In the genomic region with DNA sequence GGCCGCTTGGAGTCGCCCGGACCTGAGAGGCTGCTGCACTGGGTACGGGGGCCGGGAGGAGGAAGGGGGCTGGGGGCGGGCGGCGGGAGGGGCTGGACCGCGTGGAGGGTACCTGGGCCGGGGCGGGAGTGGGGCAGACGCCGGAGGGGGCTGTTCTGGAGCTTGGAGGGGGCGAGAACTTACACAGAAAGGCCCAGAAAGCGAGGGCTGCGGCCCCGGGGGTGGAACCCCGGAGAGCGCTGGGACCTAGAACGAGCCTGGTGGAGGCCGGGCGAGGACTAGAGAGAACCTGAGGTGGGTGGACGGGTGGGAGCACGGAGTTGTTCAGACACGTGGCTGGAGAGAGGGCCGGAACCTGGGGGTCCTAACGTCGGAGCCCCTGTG, we compare ENCODE assay signal across 1 cellular context.
TF ChIP-seq lines count a peak whose summit lies in the region.

No MANE protein-coding gene starts in this region.

TF ChIP-seq in liver, 16 proteins besides CTCF, POLR2A, EP300 and RAD21 (continued from another document):
- TF ChIP-seq, protein P1, sequence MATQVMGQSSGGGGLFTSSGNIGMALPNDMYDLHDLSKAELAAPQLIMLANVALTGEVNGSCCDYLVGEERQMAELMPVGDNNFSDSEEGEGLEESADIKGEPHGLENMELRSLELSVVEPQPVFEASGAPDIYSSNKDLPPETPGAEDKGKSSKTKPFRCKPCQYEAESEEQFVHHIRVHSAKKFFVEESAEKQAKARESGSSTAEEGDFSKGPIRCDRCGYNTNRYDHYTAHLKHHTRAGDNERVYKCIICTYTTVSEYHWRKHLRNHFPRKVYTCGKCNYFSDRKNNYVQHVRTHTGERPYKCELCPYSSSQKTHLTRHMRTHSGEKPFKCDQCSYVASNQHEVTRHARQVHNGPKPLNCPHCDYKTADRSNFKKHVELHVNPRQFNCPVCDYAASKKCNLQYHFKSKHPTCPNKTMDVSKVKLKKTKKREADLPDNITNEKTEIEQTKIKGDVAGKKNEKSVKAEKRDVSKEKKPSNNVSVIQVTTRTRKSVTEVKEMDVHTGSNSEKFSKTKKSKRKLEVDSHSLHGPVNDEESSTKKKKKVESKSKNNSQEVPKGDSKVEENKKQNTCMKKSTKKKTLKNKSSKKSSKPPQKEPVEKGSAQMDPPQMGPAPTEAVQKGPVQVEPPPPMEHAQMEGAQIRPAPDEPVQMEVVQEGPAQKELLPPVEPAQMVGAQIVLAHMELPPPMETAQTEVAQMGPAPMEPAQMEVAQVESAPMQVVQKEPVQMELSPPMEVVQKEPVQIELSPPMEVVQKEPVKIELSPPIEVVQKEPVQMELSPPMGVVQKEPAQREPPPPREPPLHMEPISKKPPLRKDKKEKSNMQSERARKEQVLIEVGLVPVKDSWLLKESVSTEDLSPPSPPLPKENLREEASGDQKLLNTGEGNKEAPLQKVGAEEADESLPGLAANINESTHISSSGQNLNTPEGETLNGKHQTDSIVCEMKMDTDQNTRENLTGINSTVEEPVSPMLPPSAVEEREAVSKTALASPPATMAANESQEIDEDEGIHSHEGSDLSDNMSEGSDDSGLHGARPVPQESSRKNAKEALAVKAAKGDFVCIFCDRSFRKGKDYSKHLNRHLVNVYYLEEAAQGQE (IDR thresholded peaks at IDR 0.05), result no peak
- TF ChIP-seq, protein P2, sequence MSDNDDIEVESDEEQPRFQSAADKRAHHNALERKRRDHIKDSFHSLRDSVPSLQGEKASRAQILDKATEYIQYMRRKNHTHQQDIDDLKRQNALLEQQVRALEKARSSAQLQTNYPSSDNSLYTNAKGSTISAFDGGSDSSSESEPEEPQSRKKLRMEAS (IDR thresholded peaks at IDR 0.05), result no peak
- no peak for TF ChIP-seq RXRA (IDR thresholded peaks at IDR 0.05)
- no peak for TF ChIP-seq GABPA (IDR thresholded peaks at IDR 0.05 in 1 of 2, conservative IDR thresholded peaks at IDR 0.05 in 1 of 2)
